Comparison of ENCODE assay signal across 8 cellular contexts in genomic region chr2:190535119-190535439, GRCh38. TPM values are rescaled to one million over a fixed set of nuclear protein-coding genes. Genes with fewer than 3 reads are reported as not detected.
DNase-seq lines count a peak whose midpoint lies in the region; ATAC-seq and TF ChIP-seq lines count a peak whose summit lies in the region.

No MANE protein-coding gene starts in this region.

- H4K20me1 ChIP-seq in OCI-LY3 (ENCODE audit: insufficient read depth, low read length) = no peaks in the 10 kb centered on the region

- H3K36me3 Mint-ChIP-seq in progenitor cell of endocrine pancreas (ENCODE audit: insufficient read depth) = peaks cover 15% of the 10 kb centered on the region

- H3K9me3 Mint-ChIP-seq in progenitor cell of endocrine pancreas (ENCODE audit: low read depth) = peaks cover 14% of the 10 kb centered on the region

- no peaks in the 10 kb centered on the region for H3K27me3 Mint-ChIP-seq in progenitor cell of endocrine pancreas

- intact Hi-C loops in posterior cingulate gyrus (cut with DNase I) = loop anchor here (2.0 to 10.0 kb wide), 2 partner anchors 70 to 114 kb away; partner anchors contain the start of gene NAB1

- H3K79me2 ChIP-seq in OCI-LY3 (ENCODE audit: low read length) = peaks cover 39% of the 10 kb centered on the region

- H3K27ac Mint-ChIP-seq in progenitor cell of endocrine pancreas = peak overlapping the region; percentile 94

- peaks cover 24% of the 10 kb centered on the region for H3K4me1 ChIP-seq in OCI-LY3 (ENCODE audit: low read length)

- H3K27ac ChIP-seq in OCI-LY3 (ENCODE audit: low read length) (peak overlapping the region; percentile 81), epithelial cell of prostate (peak overlapping the region; percentile 62)

- H3K4me2 ChIP-seq in OCI-LY3 (ENCODE audit: low read length) = peak overlapping the region; percentile 82

- H3K36me3 ChIP-seq in OCI-LY3 (replicated peaks; ENCODE audit: low read depth, low read length) = peaks cover 33% of the 10 kb centered on the region

- no peaks in the 10 kb centered on the region for H3K27me3 ChIP-seq in OCI-LY3 (ENCODE audit: low read depth, low read length)

- no peak for ATAC-seq in GM21423 (IDR thresholded peaks at IDR 0.05; ENCODE audit: unreplicated experiment)

- H3K4me1 Mint-ChIP-seq in progenitor cell of endocrine pancreas (ENCODE audit: low read depth) = peaks cover 22% of the 10 kb centered on the region

- peak overlapping the region; percentile 79; the same call in 1 of the 2 replicates for H2AFZ ChIP-seq in OCI-LY3 (ENCODE audit: low read depth, low read length)

- peak overlapping the region; percentile 89 for H3K9ac ChIP-seq in OCI-LY3 (ENCODE audit: low read length)

- TF ChIP-seq CTCF in OCI-LY3 (IDR thresholded peaks at IDR 0.05; ENCODE audit: low read depth, low read length) (no peak), progenitor cell of endocrine pancreas (IDR thresholded peaks at IDR 0.05; ENCODE audit: unreplicated experiment) (no peak)

- peaks cover 37% of the 10 kb centered on the region; the same call in 1 of the 2 replicates for H3K9me3 ChIP-seq in OCI-LY3 (ENCODE audit: insufficient read depth, low read length)

- peak overlapping the region; percentile 92 for H3K4me3 ChIP-seq in GM08714 (ENCODE audit: low read length)
- peak overlapping the region; percentile 91 for H3K4me3 ChIP-seq in OCI-LY3 (ENCODE audit: low read length)

- peak overlapping the region; percentile 80 for H3K4me3 Mint-ChIP-seq in progenitor cell of endocrine pancreas (ENCODE audit: low read depth)

- DNase-seq in epithelial cell of prostate (ENCODE audit: low read depth, low spot score) (no peak), progenitor cell of endocrine pancreas (ENCODE audit: low spot score, unreplicated experiment) (no peak), posterior cingulate gyrus (no peak), NCI-H82 (lab: John Stamatoyannopoulos, UW) (no peak), mesenteric fat pad (ENCODE audit: low spot score) (no peak)

RNA-seq across cellular contexts. Expression of gene NEMP2, which starts 0.6 kb away (rescaled TPM):
- total RNA-seq in progenitor cell of endocrine pancreas = 10.2 and 13.9 TPM in 2 replicates
- total RNA-seq in mesenteric fat pad = 6.5 TPM
